In genomic region chr7:91420606-91421390, GRCh38 we compare ENCODE assay signal across 24 cellular contexts.
"Had no signal": no experiment of that assay in that cellular context is flagged by ENCODE, and none has a peak within 500 bp of the region (broad histone marks: within the 10 kb centered on the region; RNA-seq: fewer than 3 reads in every experiment).

No MANE protein-coding gene starts in this region.

- H3K9me3 ChIP-seq: adrenal gland, ascending aorta, colonic mucosa, gastrocnemius medialis, lower lobe of right lung, mucosa of descending colon, upper lobe of right lung had no signal

- H3K4me3 ChIP-seq: adrenal gland, ascending aorta, colonic mucosa, dorsolateral prefrontal cortex, gastrocnemius medialis, lower lobe of right lung, mucosa of descending colon, upper lobe of right lung had no signal

- H3K27ac ChIP-seq: adrenal gland, ascending aorta, brain microvascular endothelial cell, colonic mucosa, dorsolateral prefrontal cortex, gastrocnemius medialis, lower lobe of right lung, parathyroid adenoma, upper lobe of right lung had no signal

- ATAC-seq: activated T-helper 17 cell treated with anti-CD3 and anti-CD28 coated beads, Interleukin-2, amount 50 U/mL, for 72 hours; effector memory CD8-positive, alpha-beta T cell; esophagus mucosa; gastrocnemius medialis; left lobe of liver; lower lobe of right lung; mucosa of descending colon; right cardiac atrium; upper lobe of right lung had no signal

- H3K36me3 ChIP-seq: adrenal gland, ascending aorta, brain microvascular endothelial cell, colonic mucosa, gastrocnemius medialis, lower lobe of right lung, upper lobe of right lung had no signal

- DNase-seq: activated naive CD4-positive, alpha-beta T cell; activated T-cell treated with anti-CD3 and anti-CD28 coated beads, Interleukin-2, amount 50 U/mL, for 24 hours; adrenal gland; brain microvascular endothelial cell; colonic mucosa; dorsolateral prefrontal cortex; effector memory CD8-positive, alpha-beta T cell; gastrocnemius medialis; hypothalamus; immature natural killer cell; lower lobe of right lung; mesendoderm; mucosa of descending colon; nephron progenitor cell; nucleus accumbens; right cardiac atrium; stimulated activated CD4-positive, alpha-beta T cell treated with anti-CD3 and anti-CD28 coated beads, Interleukin-4, amount 100 ng/mL, for 24 hours; stimulated activated naive CD4-positive, alpha-beta T cell treated with Interleukin-2 at 50 U/mL for 16 hours; upper lobe of right lung had no signal

- H3K9ac ChIP-seq: parathyroid adenoma had no signal

- H3K4me1 ChIP-seq: adrenal gland, ascending aorta, colonic mucosa, lower lobe of right lung, parathyroid adenoma, upper lobe of right lung had no signal

- H3K27me3 ChIP-seq: adrenal gland, ascending aorta, brain microvascular endothelial cell, colonic mucosa, dorsolateral prefrontal cortex, gastrocnemius medialis, upper lobe of right lung had no signal
